Comparison of ENCODE assay signal across 22 cellular contexts in genomic region chr18:48699761-48700160, GRCh38.
"Had no signal": no experiment of that assay in that cellular context is flagged by ENCODE, and none has a peak within 500 bp of the region (broad histone marks: within the 10 kb centered on the region; RNA-seq: fewer than 3 reads in every experiment).

No MANE protein-coding gene starts in this region.

- FAIRE-seq: HTR-8/SVneo, K562, RCC 7860 had no signal

- H3K9me3 ChIP-seq: SJSA1 had no signal

- H3K27me3 ChIP-seq: SJSA1 had no signal

- H3K4me2 ChIP-seq: KMS-11 had no signal

- H3K4me3 ChIP-seq: K562, SJSA1, SK-N-MC had no signal

- H3K27ac ChIP-seq: KMS-11, SJSA1, SK-N-MC had no signal

- ATAC-seq: K562 had no signal

- H3K4me1 ChIP-seq: SJSA1 had no signal

- DNase-seq: Kasumi-1, MM.1S, NCI-H1092 treated with DMSO at 0.1 percent for 48 hours, NCI-H1436, NCI-H187, NCI-H2029, NCI-H2081 treated with DMSO at 0.1 percent for 48 hours, NCI-H2171, NCI-H226, NCI-H446, NCI-H510A, NCI-H524 treated with DMSO at 0.1 percent for 48 hours, NCI-H82, Right ventricle myocardium superior, RPMI8226, SIG-M5 had no signal

- H3K9ac ChIP-seq: KMS-11 had no signal
